In the genomic region with DNA sequence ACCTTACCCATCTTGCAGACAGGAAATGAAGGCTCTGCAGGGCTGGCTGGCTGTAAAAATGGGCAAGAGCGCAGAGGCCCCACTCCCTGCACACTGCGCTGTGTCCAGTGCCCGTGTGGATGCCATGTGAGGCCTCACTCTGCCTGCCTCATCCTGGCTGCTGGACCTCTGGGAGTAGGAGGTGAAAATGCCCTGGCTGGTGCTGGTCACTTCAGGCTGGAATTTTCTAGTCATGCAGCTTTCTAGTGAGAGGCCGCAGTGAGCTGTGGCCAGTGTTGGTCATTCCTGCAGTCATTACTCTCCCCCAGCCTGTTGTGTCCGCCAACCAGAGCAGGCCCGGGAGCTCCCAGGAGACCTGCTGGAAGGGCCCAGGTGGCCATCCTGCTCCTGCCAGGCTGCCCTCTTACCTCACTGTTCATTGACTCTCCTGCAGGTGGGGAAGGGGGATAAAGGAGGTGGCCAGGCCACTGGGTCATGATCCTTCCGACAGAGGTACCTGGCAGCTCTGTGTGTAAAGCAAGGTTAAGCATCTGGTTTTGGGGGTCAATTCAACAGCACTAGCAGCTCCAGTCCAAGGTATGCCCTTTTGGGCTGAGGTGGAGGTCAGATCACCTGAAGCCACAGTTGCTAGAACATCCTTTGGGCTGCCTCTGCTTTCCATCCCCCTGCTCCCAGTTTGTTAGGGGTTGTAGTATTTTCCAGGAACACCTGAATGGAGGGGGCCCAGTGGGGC, we compare ENCODE assay signal across 9 cellular contexts. TPM values are rescaled to one million over a fixed set of nuclear protein-coding genes. Genes with fewer than 3 reads are reported as not detected.
DNase-seq lines count a peak whose midpoint lies in the region; ATAC-seq and TF ChIP-seq lines count a peak whose summit lies in the region.
"Had no signal": no experiment of that assay in that cellular context is flagged by ENCODE, and none has a peak within 500 bp of the region (broad histone marks: within the 10 kb centered on the region; RNA-seq: fewer than 3 reads in every experiment).

No MANE protein-coding gene starts in this region.

- no peaks in the 10 kb centered on the region for H3K9me3 Mint-ChIP-seq in activated T-cell treated with anti-CD3 and anti-CD28 coated beads, Interleukin-2, amount 50 U/mL, for 4 hours
- no peaks in the 10 kb centered on the region for H3K9me3 Mint-ChIP-seq in WTC11

- DNase-seq in activated T-cell treated with anti-CD3 and anti-CD28 coated beads, Interleukin-2, amount 50 U/mL, for 48 hours: peak; percentile 15 to 19
- no peak for DNase-seq in activated T-cell treated with anti-CD3 and anti-CD28 coated beads, Interleukin-2, amount 50 U/mL, for 4 hours
- DNase-seq in WTC11 (ENCODE audit: low spot score): no peak
- peak; percentile 43 for DNase-seq in left lobe of liver (ENCODE audit: low spot score)
- DNase-seq in thyroid gland: no peak
- no peak for DNase-seq in NOMO-1 (lab: John Stamatoyannopoulos, UW; ENCODE audit: unreplicated experiment in 2 of 2)
- no peak for DNase-seq in DMS153 treated with DMSO at 0.1 percent for 48 hours (lab: John Stamatoyannopoulos, UW; ENCODE audit: unreplicated experiment)
- DNase-seq in COLO668 (lab: John Stamatoyannopoulos, UW; ENCODE audit: unreplicated experiment): no peak
- DNase-seq: PC-3 had no signal

- no peak for TF ChIP-seq POLR2A in thyroid gland (IDR thresholded peaks at IDR 0.05)

- peaks cover 21 to 23% of the 10 kb centered on the region in 2 donors for H3K36me3 ChIP-seq in thyroid gland

- H3K36me3 Mint-ChIP-seq in activated T-cell treated with anti-CD3 and anti-CD28 coated beads, Interleukin-2, amount 50 U/mL, for 4 hours (ENCODE audit: insufficient read depth): peaks cover 29% of the 10 kb centered on the region
- peaks cover 36% of the 10 kb centered on the region for H3K36me3 Mint-ChIP-seq in WTC11

- H3K4me3 ChIP-seq in thyroid gland (replicated peaks in 1 of 3): no peak overlapping the region

- no peaks in the 10 kb centered on the region for H3K27me3 Mint-ChIP-seq in activated T-cell treated with anti-CD3 and anti-CD28 coated beads, Interleukin-2, amount 50 U/mL, for 4 hours (ENCODE audit: low read depth)
- no peaks in the 10 kb centered on the region for H3K27me3 Mint-ChIP-seq in WTC11 (ENCODE audit: low read depth)

- 73 to 88% methylated on average over 5 to 6 of the region's 7 CpGs for WGBS in thyroid gland, 2 donors

- TF ChIP-seq CTCF in WTC11 (IDR thresholded peaks at IDR 0.05) (no peak), thyroid gland (IDR thresholded peaks at IDR 0.05) (no peak)

- H3K4me3 Mint-ChIP-seq in activated T-cell treated with anti-CD3 and anti-CD28 coated beads, Interleukin-2, amount 50 U/mL, for 4 hours: no peak overlapping the region
- no peak overlapping the region for H3K4me3 Mint-ChIP-seq in WTC11

- POLR2A ChIA-PET in WTC11 (lab: Charles Lee): interaction anchor here (0.5 to 1.6 kb wide), 9 partner anchors 10 to 1158 kb away, joined by 3 to 5 read pairs (median 3); no protein-coding TSS in a partner anchor

- peaks cover 86% of the 10 kb centered on the region for H3K4me1 Mint-ChIP-seq in activated T-cell treated with anti-CD3 and anti-CD28 coated beads, Interleukin-2, amount 50 U/mL, for 4 hours (ENCODE audit: low read depth)
- H3K4me1 Mint-ChIP-seq in WTC11: peaks cover 19% of the 10 kb centered on the region

- peaks cover 10 to 77% of the 10 kb centered on the region in 2 donors for H3K4me1 ChIP-seq in thyroid gland

- intact Hi-C loops in thyroid gland (cut with DNase I): no loop called here

- H3K9me3 ChIP-seq in thyroid gland: no peaks in the 10 kb centered on the region

- ATAC-seq in activated T-cell treated with anti-CD3 and anti-CD28 coated beads, Interleukin-2, amount 50 U/mL, for 4 hours: no peak
- no peak for ATAC-seq in WTC11
- ATAC-seq in left lobe of liver: peak; percentile 1
- ATAC-seq: PC-3 had no signal

- no peaks in the 10 kb centered on the region for H3K27me3 ChIP-seq in thyroid gland

- peak overlapping the region in 2 of 3 donors; percentile 47 to 65 for H3K27ac ChIP-seq in thyroid gland

- H3K27ac Mint-ChIP-seq in WTC11: peak overlapping the region; percentile 94

- CTCF ChIA-PET in WTC11 (lab: Charles Lee): interaction anchor here (0.6 to 3.8 kb wide), 11 partner anchors 8 to 228 kb away, joined by 3 to 38 read pairs (median 6); a partner anchor contains a TSS

TF ChIP-seq in WTC11, 78 proteins besides CTCF, POLR2A, EP300 and RAD21:
- TF ChIP-seq RELA (CRISPR knock-in tag; IDR thresholded peaks at IDR 0.05; ENCODE audit: borderline replicate concordance) (no peak), FOXP1 (CRISPR knock-in tag; IDR thresholded peaks at IDR 0.05; ENCODE audit: borderline replicate concordance) (0 out of 2 replicates have a peak, but pooled peaks have one; percentile 70)

RNA-seq across cellular contexts. Expression of a gene that starts 39.8 kb away (rescaled TPM):
- 10 to 100 TPM; 32.7 to 37.8 (median 35.9) TPM for total RNA-seq in activated T-cell treated with anti-CD3 and anti-CD28 coated beads, Interleukin-2, amount 50 U/mL, for 4 hours
- total RNA-seq in WTC11 (2021) (20.5 to 31.8 TPM (median 20.7 TPM) in 3 replicates), left lobe of liver (11.7 TPM), thyroid gland (10 to 100 TPM; 14.1 to 36.5 (median 25.6) TPM)

Comparison
In these comparisons a context has a peak if more than half of its experiments do, and no peak if none do; other contexts are left out.
1. DNase-seq: peak in activated T-cell treated with anti-CD3 and anti-CD28 coated beads, Interleukin-2, amount 50 U/mL, for 48 hours (2 of 2) and left lobe of liver (single experiment); none in activated T-cell treated with anti-CD3 and anti-CD28 coated beads, Interleukin-2, amount 50 U/mL, for 4 hours (single experiment), WTC11 (single experiment), thyroid gland (0 of 2), NOMO-1 (0 of 2), DMS153 treated with DMSO at 0.1 percent for 48 hours (single experiment) and COLO668 (single experiment).